9 cellular contexts compared by ENCODE assay signal in genomic region chr1:31335007-31335406, GRCh38. TPM values are rescaled to one million over a fixed set of nuclear protein-coding genes. Genes with fewer than 3 reads are reported as not detected.
DNase-seq lines count a peak whose midpoint lies in the region; ATAC-seq, FAIRE-seq and TF ChIP-seq lines count a peak whose summit lies in the region.
"Had no signal": no experiment of that assay in that cellular context is flagged by ENCODE, and none has a peak within 500 bp of the region (broad histone marks: within the 10 kb centered on the region; RNA-seq: fewer than 3 reads in every experiment).

No MANE protein-coding gene starts in this region.

- CTCF ChIA-PET in HepG2 (lab: Yijun Ruan, JAX; ENCODE audit: low intra/inter-chr PET ratio, low total read pairs), result interaction anchor here (1.5 to 2.5 kb wide), 2 partner anchors 150 to 153 kb away, joined by 6 to 30 read pairs; no protein-coding TSS in a partner anchor

- POLR2A ChIA-PET in HepG2 (lab: Yijun Ruan, JAX), result no interaction called here

- TF ChIP-seq RAD21 in HepG2 (CRISPR knock-in tag; IDR thresholded peaks at IDR 0.05), result peak; percentile 38; the same call in 1 of the 2 replicates

- H3K27ac Mint-ChIP-seq in T-helper 17 cell, result no peak overlapping the region
- H3K27ac Mint-ChIP-seq: stimulated activated naive CD8-positive, alpha-beta T cell treated with anti-CD3 and anti-CD28 coated beads, Interleukin-15, Interleukin-2, amounts not matched to agents 100 ng/mL and 50 ng/mL, for 24 hours had no signal

- ATAC-seq in body of pancreas (no peak), HepG2 (peak; percentile 63; the same call in 2 of the 3 replicates), HG02884 (IDR thresholded peaks at IDR 0.05; ENCODE audit: unreplicated experiment) (no peak), T-helper 17 cell (no peak)

- H3K4me3 ChIP-seq in body of pancreas (no peak overlapping the region), HepG2 (replicated peaks in 1 of 3; ENCODE audit: insufficient read depth in 1 of 3, low read depth in 2 of 3, low read length in 3 of 3) (no peak overlapping the region)

- H3K4me2 ChIP-seq in HepG2 (ENCODE audit: low read depth, low read length), result no peak overlapping the region

- H3K27ac ChIP-seq in body of pancreas (no peak overlapping the region), HepG2 (ENCODE audit: extremely low read length, insufficient read depth, low read length) (no peak overlapping the region)

- H2AFZ ChIP-seq in HepG2 (ENCODE audit: low read length), result no peak overlapping the region

- H3K27me3 ChIP-seq in body of pancreas, result no peaks in the 10 kb centered on the region
- H3K27me3 ChIP-seq in HepG2 (ENCODE audit: control insufficient read depth in 1 of 2, insufficient read depth in 2 of 2, low read length in 2 of 2), result no peaks in the 10 kb centered on the region

- no peaks in the 10 kb centered on the region for H3K4me1 ChIP-seq in body of pancreas
- no peaks in the 10 kb centered on the region for H3K4me1 ChIP-seq in HepG2 (ENCODE audit: insufficient read depth, low read length)

- no peak overlapping the region for H3K9ac ChIP-seq in HepG2 (ENCODE audit: insufficient read depth, low read depth, low read length)

- no peaks in the 10 kb centered on the region for H3K9me3 ChIP-seq in body of pancreas
- H3K9me3 ChIP-seq in HepG2 (ENCODE audit: low read length), result no peaks in the 10 kb centered on the region
- no peaks in the 10 kb centered on the region for H3K9me3 ChIP-seq in T-helper 17 cell (ENCODE audit: control insufficient read depth, low read length, poor library complexity, severe bottlenecking)

- TF ChIP-seq CTCF in AG09319 (IDR thresholded peaks at IDR 0.05; ENCODE audit: low read depth, low read length) (peak; percentile 59), GM13976 (IDR thresholded peaks at IDR 0.05; ENCODE audit: borderline replicate concordance, control extremely low read depth, extremely low read depth, insufficient read depth, missing control alignments) (peak; percentile 38), body of pancreas (IDR thresholded peaks at IDR 0.05) (peak in 6 of 7 experiments; percentile 26 to 51 (median 38)), HepG2 (CRISPR knock-in tag; IDR thresholded peaks at IDR 0.05) (peak; percentile 61)

- no peak overlapping the region for H3K4me3 Mint-ChIP-seq in T-helper 17 cell
- H3K4me3 Mint-ChIP-seq: stimulated activated naive CD8-positive, alpha-beta T cell treated with anti-CD3 and anti-CD28 coated beads, Interleukin-15, Interleukin-2, amounts not matched to agents 100 ng/mL and 50 ng/mL, for 24 hours had no signal

- TF ChIP-seq POLR2A in body of pancreas (IDR thresholded peaks at IDR 0.05) (no peak), HepG2 (IDR thresholded peaks at IDR 0.05; ENCODE audit: insufficient read depth in 1 of 2, low read depth in 2 of 2, low read length in 2 of 2) (no peak)

- H3K4me1 Mint-ChIP-seq in T-helper 17 cell, result peaks cover 2% of the 10 kb centered on the region

- H4K20me1 ChIP-seq in HepG2 (ENCODE audit: insufficient read depth, low read length), result no peaks in the 10 kb centered on the region

- DNase-seq in AG09319 (ENCODE audit: extremely low read depth, low read depth) (no peak), GM13976 (ENCODE audit: low spot score) (peak; percentile 50), NCI-H226 (peak; percentile 8), body of pancreas (no peak), HepG2 (ENCODE audit: low spot score) (peak; percentile 50), T-helper 17 cell (no peak)
- DNase-seq in activated CD4-positive, alpha-beta T cell treated with anti-CD3 and anti-CD28 coated beads for 48 hours, result no peak

- intact Hi-C loops in body of pancreas (cut with DNase I), result no loop called here
- intact Hi-C loops in HepG2 (cut with micrococcal nuclease; ENCODE audit: unreplicated experiment), result no loop called here

- in situ Hi-C loops in GM13976 (cut with MboI; ENCODE audit: low sequenced_read_pairs, unreplicated experiment), result no loop called here
- in situ Hi-C loops in HepG2 (cut with HindIII; ENCODE audit: extremely low pct_ligation_motif_present, low pct_unique_long_range_greater_than_20kb), result no loop called here

- peak; percentile 74 for FAIRE-seq in HepG2 (lab: Jason Lieb, UNC)

- no peaks in the 10 kb centered on the region for H3K79me2 ChIP-seq in HepG2 (ENCODE audit: insufficient read depth, low read length)

- TF ChIP-seq EP300 in HepG2 (IDR thresholded peaks at IDR 0.05; ENCODE audit: low read depth in 2 of 2, low read length in 2 of 2) (no peak), HepG2 (CRISPR knock-in tag; IDR thresholded peaks at IDR 0.05; ENCODE audit: borderline replicate concordance) (no peak)

- H3K36me3 ChIP-seq in body of pancreas (replicated peaks in 1 of 2; ENCODE audit: insufficient read depth in 1 of 2, low read depth in 2 of 2) (no peaks in the 10 kb centered on the region), HepG2 (replicated peaks in 1 of 2; ENCODE audit: control insufficient read depth in 1 of 2, insufficient read depth in 2 of 2, low read length in 2 of 2) (peaks cover 0 to 22% of the 10 kb centered on the region in 2 experiments; a peak in 2 of 5 replicates)

- BruUV-seq in HepG2 (replicated peaks; lab: Mats Ljungman, UMichigan), result no TSS peak

- no peaks in the 10 kb centered on the region for H3K27me3 Mint-ChIP-seq in T-helper 17 cell
- H3K27me3 Mint-ChIP-seq: stimulated activated naive CD8-positive, alpha-beta T cell treated with anti-CD3 and anti-CD28 coated beads, Interleukin-15, Interleukin-2, amounts not matched to agents 100 ng/mL and 50 ng/mL, for 24 hours had no signal

- H3K36me3 Mint-ChIP-seq in T-helper 17 cell (ENCODE audit: low read depth), result peaks cover 9% of the 10 kb centered on the region

RNA-seq across cellular contexts. Expression of gene FABP3, which starts 37.9 kb away (rescaled TPM):
- total RNA-seq in body of pancreas, result 1 to 10 TPM in 1 of 2 donors, not detected in 1; 1.0 TPM
- 0.24 and 0.46 TPM in 2 replicates for total RNA-seq in HepG2 (2016; rRNA removed; fragmentation: Illumina TruSeq; extraction: Trizol)
- total RNA-seq in HepG2 (2016; cell fraction: cytosol; rRNA removed; fragmentation: Illumina TruSeq; extraction: Trizol; ENCODE audit: low read depth), result not detected in 2 replicates
- 0.17 TPM in 1 of 2 replicates, not detected in the other for total RNA-seq in HepG2 (2016; cell fraction: insoluble cytoplasmic fraction; rRNA removed; fragmentation: Illumina TruSeq; extraction: Trizol)
- total RNA-seq in HepG2 (2016; cell fraction: membrane; rRNA removed; fragmentation: Illumina TruSeq; extraction: Trizol), result 0.40 TPM in 1 of 2 replicates, not detected in the other
- total RNA-seq in HepG2 (2016; cell fraction: nucleus; rRNA removed; fragmentation: Illumina TruSeq; extraction: Trizol), result not detected in 2 replicates
- 0.21 and 0.37 TPM in 2 replicates for polyA plus RNA-seq in HepG2 (2011; rRNA removed)
- polyA plus RNA-seq in HepG2 (2011; cell fraction: cytosol; rRNA removed), result 0.28 and 0.64 TPM in 2 replicates
- 0.38 TPM in 1 of 2 replicates, not detected in the other for polyA plus RNA-seq in HepG2 (2011; cell fraction: nucleus; rRNA removed)
- polyA plus RNA-seq in HepG2 (2012), result 0.45 TPM in 1 of 2 replicates, not detected in the other
- polyA plus RNA-seq in HepG2 (2016; cell fraction: cytosol; fragmentation: Illumina TruSeq; extraction: Trizol; ENCODE audit: low read depth), result not detected in 2 replicates
- not detected in 2 replicates for polyA plus RNA-seq in HepG2 (2016; cell fraction: insoluble cytoplasmic fraction; fragmentation: Illumina TruSeq; extraction: Trizol; ENCODE audit: low read depth)
- 0.43 TPM in 1 of 2 replicates, not detected in the other for polyA plus RNA-seq in HepG2 (2016; cell fraction: membrane; fragmentation: Illumina TruSeq; extraction: Trizol; ENCODE audit: low read depth)
- polyA plus RNA-seq in HepG2 (2016; cell fraction: nucleus; fragmentation: Illumina TruSeq; extraction: Trizol; ENCODE audit: insufficient read depth, low read depth), result not detected in 2 replicates
- polyA minus RNA-seq in HepG2 (2011; rRNA and poly(A)+ RNA removed; ENCODE audit: low replicate concordance), result 0.82 and 10.2 TPM in 2 replicates
- polyA minus RNA-seq in HepG2 (2011; cell fraction: cytosol; rRNA and poly(A)+ RNA removed), result not detected in 2 replicates
- polyA minus RNA-seq in HepG2 (2011; cell fraction: nucleus; rRNA and poly(A)+ RNA removed), result not detected in 2 replicates
- not detected for total RNA-seq in T-helper 17 cell

RNA-seq across cellular contexts. Expression of gene ZCCHC17, which starts 38.2 kb away (rescaled TPM):
- total RNA-seq in body of pancreas (1 to 10 TPM; 8.0 to 9.2 TPM), HepG2 (2016; rRNA removed; fragmentation: Illumina TruSeq; extraction: Trizol) (53.0 and 81.2 TPM in 2 replicates), T-helper 17 cell (10 to 100 TPM; 14.0 to 17.4 TPM)
- 22.3 and 22.6 TPM in 2 replicates for total RNA-seq in HepG2 (2016; cell fraction: cytosol; rRNA removed; fragmentation: Illumina TruSeq; extraction: Trizol; ENCODE audit: low read depth)
- total RNA-seq in HepG2 (2016; cell fraction: insoluble cytoplasmic fraction; rRNA removed; fragmentation: Illumina TruSeq; extraction: Trizol), result 53.0 and 78.0 TPM in 2 replicates
- 44.8 and 45.5 TPM in 2 replicates for total RNA-seq in HepG2 (2016; cell fraction: membrane; rRNA removed; fragmentation: Illumina TruSeq; extraction: Trizol)
- 18.3 and 21.7 TPM in 2 replicates for total RNA-seq in HepG2 (2016; cell fraction: nucleus; rRNA removed; fragmentation: Illumina TruSeq; extraction: Trizol)
- polyA plus RNA-seq in HepG2 (2011; rRNA removed), result 17.5 and 20.5 TPM in 2 replicates
- 14.9 and 16.0 TPM in 2 replicates for polyA plus RNA-seq in HepG2 (2011; cell fraction: cytosol; rRNA removed)
- 5.9 and 6.1 TPM in 2 replicates for polyA plus RNA-seq in HepG2 (2011; cell fraction: nucleus; rRNA removed)
- 13.3 and 17.2 TPM in 2 replicates for polyA plus RNA-seq in HepG2 (2012)
- polyA plus RNA-seq in HepG2 (2016; cell fraction: cytosol; fragmentation: Illumina TruSeq; extraction: Trizol; ENCODE audit: low read depth), result 14.0 and 17.6 TPM in 2 replicates
- 71.7 and 78.7 TPM in 2 replicates for polyA plus RNA-seq in HepG2 (2016; cell fraction: insoluble cytoplasmic fraction; fragmentation: Illumina TruSeq; extraction: Trizol; ENCODE audit: low read depth)
- polyA plus RNA-seq in HepG2 (2016; cell fraction: membrane; fragmentation: Illumina TruSeq; extraction: Trizol; ENCODE audit: low read depth), result 31.6 and 32.8 TPM in 2 replicates
- 26.4 and 29.6 TPM in 2 replicates for polyA plus RNA-seq in HepG2 (2016; cell fraction: nucleus; fragmentation: Illumina TruSeq; extraction: Trizol; ENCODE audit: insufficient read depth, low read depth)
- 10.5 and 28.6 TPM in 2 replicates for polyA minus RNA-seq in HepG2 (2011; rRNA and poly(A)+ RNA removed; ENCODE audit: low replicate concordance)
- 4.3 and 6.7 TPM in 2 replicates for polyA minus RNA-seq in HepG2 (2011; cell fraction: cytosol; rRNA and poly(A)+ RNA removed)
- 6.7 and 8.2 TPM in 2 replicates for polyA minus RNA-seq in HepG2 (2011; cell fraction: nucleus; rRNA and poly(A)+ RNA removed)

RNA-seq across cellular contexts. Expression of gene SNRNP40, which starts 38.4 kb away (rescaled TPM):
- total RNA-seq in body of pancreas (10 to 100 TPM; 12.7 to 28.7 TPM), HepG2 (2016; rRNA removed; fragmentation: Illumina TruSeq; extraction: Trizol) (147 and 192 TPM in 2 replicates), T-helper 17 cell (10 to 100 TPM; 48.0 to 55.8 TPM)
- 32.2 and 34.4 TPM in 2 replicates for total RNA-seq in HepG2 (2016; cell fraction: cytosol; rRNA removed; fragmentation: Illumina TruSeq; extraction: Trizol; ENCODE audit: low read depth)
- total RNA-seq in HepG2 (2016; cell fraction: insoluble cytoplasmic fraction; rRNA removed; fragmentation: Illumina TruSeq; extraction: Trizol), result 144 and 197 TPM in 2 replicates
- 54.1 and 62.1 TPM in 2 replicates for total RNA-seq in HepG2 (2016; cell fraction: membrane; rRNA removed; fragmentation: Illumina TruSeq; extraction: Trizol)
- 69.1 and 77.1 TPM in 2 replicates for total RNA-seq in HepG2 (2016; cell fraction: nucleus; rRNA removed; fragmentation: Illumina TruSeq; extraction: Trizol)
- polyA plus RNA-seq in HepG2 (2011; rRNA removed), result 46.1 and 51.0 TPM in 2 replicates
- 42.2 and 42.7 TPM in 2 replicates for polyA plus RNA-seq in HepG2 (2011; cell fraction: cytosol; rRNA removed)
- polyA plus RNA-seq in HepG2 (2011; cell fraction: nucleus; rRNA removed), result 30.4 and 32.1 TPM in 2 replicates
- polyA plus RNA-seq in HepG2 (2012), result 27.5 and 32.5 TPM in 2 replicates
- polyA plus RNA-seq in HepG2 (2016; cell fraction: cytosol; fragmentation: Illumina TruSeq; extraction: Trizol; ENCODE audit: low read depth), result 11.3 and 11.8 TPM in 2 replicates
- polyA plus RNA-seq in HepG2 (2016; cell fraction: insoluble cytoplasmic fraction; fragmentation: Illumina TruSeq; extraction: Trizol; ENCODE audit: low read depth), result 138 and 148 TPM in 2 replicates
- 25.4 and 25.6 TPM in 2 replicates for polyA plus RNA-seq in HepG2 (2016; cell fraction: membrane; fragmentation: Illumina TruSeq; extraction: Trizol; ENCODE audit: low read depth)
- polyA plus RNA-seq in HepG2 (2016; cell fraction: nucleus; fragmentation: Illumina TruSeq; extraction: Trizol; ENCODE audit: insufficient read depth, low read depth), result 68.7 and 74.0 TPM in 2 replicates
- 71.2 and 176 TPM in 2 replicates for polyA minus RNA-seq in HepG2 (2011; rRNA and poly(A)+ RNA removed; ENCODE audit: low replicate concordance)
- 47.6 and 49.5 TPM in 2 replicates for polyA minus RNA-seq in HepG2 (2011; cell fraction: cytosol; rRNA and poly(A)+ RNA removed)
- polyA minus RNA-seq in HepG2 (2011; cell fraction: nucleus; rRNA and poly(A)+ RNA removed), result 53.7 and 59.1 TPM in 2 replicates

Comparison
In these comparisons a context has a peak if more than half of its experiments do, and no peak if none do; other contexts are left out.
1. DNase-seq: peak in GM13976 (single experiment), NCI-H226 (single experiment) and HepG2 (single experiment); none in AG09319 (single experiment), body of pancreas (0 of 4), activated CD4-positive, alpha-beta T cell treated with anti-CD3 and anti-CD28 coated beads for 48 hours (single experiment) and T-helper 17 cell (0 of 3).
2. Peak in every context shown above with its lines, with median percentiles within 50 percentile points of each other: CTCF ChIP-seq.